ENCODE assay signal across 12 cellular contexts in the genomic region with DNA sequence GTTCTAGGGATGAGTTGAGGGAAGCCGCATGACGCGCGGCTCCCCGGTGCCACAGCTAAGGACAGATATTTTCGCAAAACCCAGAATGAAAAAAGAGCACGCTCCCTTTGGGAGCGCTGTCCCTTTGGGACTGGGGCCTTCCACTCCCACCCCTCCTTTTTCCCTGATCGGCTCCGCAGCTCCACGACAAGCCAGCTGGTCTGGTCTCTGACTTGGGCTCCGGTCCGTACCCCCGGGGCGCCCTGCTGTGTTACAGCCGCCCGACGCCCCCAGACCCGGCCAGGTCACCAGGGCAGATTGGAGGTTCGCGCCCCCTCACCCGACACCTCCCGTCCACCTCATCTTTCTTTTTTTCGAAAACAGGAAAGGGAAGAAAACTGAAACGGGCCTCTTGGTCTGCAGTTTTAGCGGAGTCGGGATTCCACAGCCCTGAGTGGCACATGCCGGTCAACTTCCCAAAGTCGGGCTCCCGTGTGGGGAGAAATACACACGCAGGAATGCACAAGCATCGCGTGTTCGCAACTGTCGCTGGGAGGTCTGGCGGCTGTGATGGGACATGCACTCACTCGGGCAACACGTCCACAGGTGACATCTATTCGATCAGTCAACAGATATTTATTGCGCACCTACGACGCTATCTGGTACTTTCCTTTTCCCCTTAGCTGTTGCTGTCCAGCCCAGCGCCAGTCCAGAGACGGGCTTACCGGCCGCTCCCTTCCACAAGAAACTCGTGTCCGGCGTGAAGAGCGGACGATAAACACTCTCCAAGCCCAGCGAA. TPM values are rescaled to one million over a fixed set of nuclear protein-coding genes. Genes with fewer than 3 reads are reported as not detected.
DNase-seq lines count a peak whose midpoint lies in the region; ATAC-seq, FAIRE-seq and TF ChIP-seq lines count a peak whose summit lies in the region.
"Had no signal": no experiment of that assay in that cellular context is flagged by ENCODE, and none has a peak within 500 bp of the region (broad histone marks: within the 10 kb centered on the region; RNA-seq: fewer than 3 reads in every experiment).

No MANE protein-coding gene starts in this region.

- H3K9me3 Mint-ChIP-seq in natural killer cell treated with Interleukin-12 subunit alpha and Interleukin-12 subunit beta and Interleukin-15 and Interleukin-18, amount 100 ng/mL, for 72 hours: no peaks in the 10 kb centered on the region
- H3K9me3 Mint-ChIP-seq: activated naive CD4-positive, alpha-beta T cell treated with anti-CD3 and anti-CD28 coated beads, Interleukin-2, amount 50 U/mL, for 72 hours; T-cell had no signal

- no peak for TF ChIP-seq RAD21 in H1 (IDR thresholded peaks at IDR 0.05 in 1 of 2, conservative IDR thresholded peaks at IDR 0.05 in 1 of 2; ENCODE audit: low read depth in 2 of 2, low read length in 2 of 2)

- H3K27me3 ChIP-seq in H1 (replicated peaks in 1 of 4; ENCODE audit: control insufficient read depth in 3 of 4, extremely low read depth in 1 of 4, insufficient read depth in 3 of 4, low read length in 3 of 4) (peaks cover 33 to 68% (median 58%) of the 10 kb centered on the region in 4 experiments), thoracic aorta (replicated peaks; ENCODE audit: insufficient read depth) (no peaks in the 10 kb centered on the region)

- no peaks in the 10 kb centered on the region for H3K79me2 ChIP-seq in H1 (ENCODE audit: control insufficient read depth in 1 of 2, insufficient read depth in 2 of 2, low read length in 2 of 2)

- TF ChIP-seq CTCF in H1 (IDR thresholded peaks at IDR 0.05; ENCODE audit: control extremely low read depth in 1 of 3, insufficient read depth in 1 of 3, low read depth in 1 of 3, low read length in 3 of 3): no peak
- TF ChIP-seq CTCF in thoracic aorta (IDR thresholded peaks at IDR 0.05): no peak

- no peak overlapping the region for H2BK120ac ChIP-seq in H1 (replicated peaks; ENCODE audit: low read depth, low read length)

- no peak overlapping the region for H3K23ac ChIP-seq in H1 (ENCODE audit: insufficient read length)

- H2BK12ac ChIP-seq in H1 (ENCODE audit: low read depth, low read length): peak overlapping the region; percentile 1; the same call in 1 of the 2 replicates

- H3K4me2 ChIP-seq in H1 (ENCODE audit: insufficient read depth in 1 of 2, low read depth in 2 of 2, low read length in 2 of 2): peak overlapping the region; percentile 74 to 77

- TF ChIP-seq POLR2A in H1 (IDR thresholded peaks at IDR 0.05; ENCODE audit: control extremely low read depth in 1 of 2, low read depth in 2 of 2, low read length in 2 of 2): no peak

- FAIRE-seq in H1 (lab: Jason Lieb, UNC): no peak

- H3K4me3 Mint-ChIP-seq in natural killer cell treated with Interleukin-12 subunit alpha and Interleukin-12 subunit beta and Interleukin-15 and Interleukin-18, amount 100 ng/mL, for 72 hours: no peak overlapping the region

- no peak for TF ChIP-seq EP300 in H1 (IDR thresholded peaks at IDR 0.05; ENCODE audit: borderline replicate concordance in 1 of 2, low read depth in 2 of 2, low read length in 2 of 2)

- 4% methylated on average over 47 of the region's 52 CpGs; no CpG with 5 or more reads in 1 of the 2 experiments for WGBS in H1 (ENCODE audit: extremely low coverage in 1 of 2, insufficient coverage in 1 of 2, insufficient read length in 1 of 2, insufficient replicate concordance in 2 of 2, low coverage in 1 of 2, low lambda C conversion rate in 2 of 2, missing lambda C conversion rate in 1 of 2), 2 experiments
- 1 to 2% methylated on average over 38 to 48 of the region's 52 CpGs for WGBS in mesodermal cell (ENCODE audit: insufficient coverage in 2 of 2), 2 experiments

- H2BK15ac ChIP-seq in H1 (ENCODE audit: low read length): no peak overlapping the region

- H3K79me1 ChIP-seq in H1 (ENCODE audit: low read depth, low read length): no peaks in the 10 kb centered on the region

- H3K4me1 ChIP-seq in H1 (replicated peaks in 1 of 4; ENCODE audit: control insufficient read depth in 3 of 4, insufficient read depth in 4 of 4, low read length in 3 of 4) (peaks cover 2 to 15% (median 13%) of the 10 kb centered on the region in 4 experiments), mesodermal cell (ENCODE audit: control insufficient read depth, insufficient read depth, low read length, poor library complexity, severe bottlenecking) (peaks cover 6% of the 10 kb centered on the region), thoracic aorta (ENCODE audit: control insufficient read depth in 1 of 2, low read depth in 2 of 2) (peaks cover 16 to 39% of the 10 kb centered on the region in 2 donors)

- ATAC-seq in thoracic aorta (ENCODE audit: insufficient number of reproducible peaks, low FRiP score, low read depth): no peak
- ATAC-seq in HG02623 (IDR thresholded peaks at IDR 0.05; ENCODE audit: unreplicated experiment): no peak
- ATAC-seq in natural killer cell treated with Interleukin-12 subunit alpha and Interleukin-12 subunit beta and Interleukin-15 and Interleukin-18, amount 100 ng/mL, for 72 hours: no peak
- ATAC-seq: activated naive CD4-positive, alpha-beta T cell treated with anti-CD3 and anti-CD28 coated beads, Interleukin-2, amount 50 U/mL, for 72 hours; T-cell had no signal

- DNase-seq in activated CD8-positive, alpha-beta memory T cell treated with anti-CD3 and anti-CD28 coated beads, Interleukin-2, amount 50 U/mL, for 48 hours: peak; percentile 49
- DNase-seq in activated CD8-positive, alpha-beta memory T cell treated with anti-CD3 and anti-CD28 coated beads for 24 hours: no peak
- DNase-seq in H1 (ENCODE audit: low read depth in 1 of 2, low spot score in 2 of 2) (no peak), thoracic aorta (ENCODE audit: low spot score) (no peak), HPDE6-E6E7 (ENCODE audit: extremely low spot score) (no peak)
- DNase-seq in natural killer cell treated with Interleukin-12 subunit alpha and Interleukin-12 subunit beta and Interleukin-15 and Interleukin-18, amount 100 ng/mL, for 72 hours (ENCODE audit: low spot score): no peak
- DNase-seq: NCI-H446, T-cell had no signal

- H3K56ac ChIP-seq in H1 (replicated peaks; ENCODE audit: insufficient read length, low read depth, low read length): no peak overlapping the region

- POLR2A ChIA-PET in H1 (lab: Charles Lee; ENCODE audit: partially characterized antibody): interaction anchor here (1.1 kb wide), 1 partner anchor 120 kb away, joined by 3 read pairs; no protein-coding TSS in a partner anchor

- no peak overlapping the region for H2AFZ ChIP-seq in H1 (ENCODE audit: low read length)

- H3K4me3 ChIP-seq in H1 (ENCODE audit: extremely low read depth in 1 of 4, insufficient read depth in 2 of 4, low read depth in 3 of 4, low read length in 4 of 4) (peak overlapping the region; percentile 34 to 60 (median 48); a peak in 7 of 8 replicates), mesodermal cell (ENCODE audit: extremely low read depth, insufficient read depth, low read length, poor library complexity, severe bottlenecking) (peak overlapping the region; percentile 35), thoracic aorta (peak overlapping the region; percentile 50)

- H3K4me1 Mint-ChIP-seq in natural killer cell treated with Interleukin-12 subunit alpha and Interleukin-12 subunit beta and Interleukin-15 and Interleukin-18, amount 100 ng/mL, for 72 hours (ENCODE audit: low read depth in 2 of 2): no peaks in the 10 kb centered on the region

- H4K20me1 ChIP-seq in H1 (replicated peaks in 1 of 2; ENCODE audit: control insufficient read depth in 1 of 2, insufficient read depth in 2 of 2, low read length in 2 of 2): peaks cover under 1 to 7% of the 10 kb centered on the region in 2 experiments

- no peak overlapping the region for H3K4ac ChIP-seq in H1 (replicated peaks; ENCODE audit: insufficient read length, low read depth, low read length)

- no peak overlapping the region for H2AK5ac ChIP-seq in H1 (ENCODE audit: low read depth, low read length)

- H4K8ac ChIP-seq in H1 (ENCODE audit: extremely low read depth, insufficient read depth, low read length): no peak overlapping the region

- CTCF ChIA-PET in H1 (lab: Charles Lee; ENCODE audit: partially characterized antibody): interaction anchor here (0.6 to 3.0 kb wide), 17 partner anchors 10 to 643 kb away, joined by 3 to 12 read pairs (median 3); no protein-coding TSS in a partner anchor

- H3K9me3 ChIP-seq in H1 (ENCODE audit: insufficient read depth in 2 of 2, low read depth in 1 of 2, low read length in 1 of 2) (no peaks in the 10 kb centered on the region), mesodermal cell (ENCODE audit: control insufficient read depth, low read length) (no peaks in the 10 kb centered on the region), thoracic aorta (no peaks in the 10 kb centered on the region)

- no peak overlapping the region for H4K91ac ChIP-seq in H1 (replicated peaks; ENCODE audit: insufficient read length, low read length)

- no peak overlapping the region for H3K27ac Mint-ChIP-seq in natural killer cell treated with Interleukin-12 subunit alpha and Interleukin-12 subunit beta and Interleukin-15 and Interleukin-18, amount 100 ng/mL, for 72 hours
- H3K27ac Mint-ChIP-seq: activated naive CD4-positive, alpha-beta T cell treated with anti-CD3 and anti-CD28 coated beads, Interleukin-2, amount 50 U/mL, for 72 hours; T-cell had no signal

- no peak overlapping the region for H3K27ac ChIP-seq in H1 (ENCODE audit: low read depth, low read length)
- H3K27ac ChIP-seq in mesodermal cell (ENCODE audit: low read depth, low read length, severe bottlenecking): no peak overlapping the region
- H3K27ac ChIP-seq in thoracic aorta: no peak overlapping the region
- H3K27ac ChIP-seq: HL-60 had no signal

- H2BK5ac ChIP-seq in H1 (ENCODE audit: low read depth, low read length): no peak overlapping the region

- H4K5ac ChIP-seq in H1 (ENCODE audit: insufficient read length, low read depth, low read length): no peak overlapping the region

- H3K36me3 ChIP-seq in H1 (ENCODE audit: control insufficient read depth in 2 of 4, insufficient read depth in 4 of 4, low read length in 3 of 4) (no peaks in the 10 kb centered on the region), mesodermal cell (ENCODE audit: control insufficient read depth, insufficient read depth, low read length) (no peaks in the 10 kb centered on the region), thoracic aorta (no peaks in the 10 kb centered on the region)

- H3K23me2 ChIP-seq in H1 (ENCODE audit: low read depth, low read length): peaks cover 33% of the 10 kb centered on the region

- no peaks in the 10 kb centered on the region for H3K36me3 Mint-ChIP-seq in natural killer cell treated with Interleukin-12 subunit alpha and Interleukin-12 subunit beta and Interleukin-15 and Interleukin-18, amount 100 ng/mL, for 72 hours
- H3K36me3 Mint-ChIP-seq: T-cell had no signal

- no peak overlapping the region for H2BK20ac ChIP-seq in H1 (ENCODE audit: low read length)

- peaks cover 34 to 47% of the 10 kb centered on the region in 2 donors for H3K27me3 Mint-ChIP-seq in natural killer cell treated with Interleukin-12 subunit alpha and Interleukin-12 subunit beta and Interleukin-15 and Interleukin-18, amount 100 ng/mL, for 72 hours

- H3K9ac ChIP-seq in H1 (replicated peaks in 1 of 4; ENCODE audit: extremely low read depth in 1 of 4, low read depth in 3 of 4, low read length in 3 of 4): no peak overlapping the region

- H3K14ac ChIP-seq in H1 (ENCODE audit: insufficient read length): no peak overlapping the region

- H3K18ac ChIP-seq in H1 (ENCODE audit: extremely low read depth, low read length): no peak overlapping the region; the same call in 1 of the 2 replicates

RNA-seq across cellular contexts. Expression of a gene that starts 3.9 kb away (rescaled TPM):
- total RNA-seq in H1 (2021; fragmentation: NEBNext Ultra II Directional; extraction: Animal tissue kit (Norgen Biotek cat#: 25700)): 4.9 and 5.2 TPM in 2 replicates
- 1.9 and 3.3 TPM in 2 replicates for polyA plus RNA-seq in H1 (2011; rRNA removed)
- 1.6 TPM for polyA plus RNA-seq in H1 (2011; cell fraction: cytosol; rRNA removed)
- 2.7 TPM for polyA plus RNA-seq in H1 (2011; cell fraction: nucleus; rRNA removed)
- 2.7 to 4.0 TPM (median 3.3 TPM) in 4 replicates for polyA plus RNA-seq in H1 (2012, experiment 1 of 2)
- polyA plus RNA-seq in H1 (2012, experiment 2 of 2): 2.6 TPM
- polyA plus RNA-seq in H1 (2013, experiment 1 of 2): 2.1 TPM
- 2.2 TPM for polyA plus RNA-seq in H1 (2013, experiment 2 of 2)
- 0.71 and 1.4 TPM in 2 replicates for polyA minus RNA-seq in H1 (2011; rRNA and poly(A)+ RNA removed)
- polyA minus RNA-seq in H1 (2011; cell fraction: cytosol; rRNA and poly(A)+ RNA removed): 4.8 TPM
- 2.8 TPM for polyA minus RNA-seq in H1 (2011; cell fraction: nucleus; rRNA and poly(A)+ RNA removed)
- 55.4 TPM for polyA plus RNA-seq in mesodermal cell (2013, experiment 1 of 2)
- 37.4 TPM for polyA plus RNA-seq in mesodermal cell (2013, experiment 2 of 2)
- total RNA-seq in thoracic aorta: 1 to 10 TPM; 1.2 to 3.6 TPM
- not detected for total RNA-seq in natural killer cell treated with Interleukin-12 subunit alpha and Interleukin-12 subunit beta and Interleukin-15 and Interleukin-18, amount 100 ng/mL, for 72 hours
- total RNA-seq: activated naive CD4-positive, alpha-beta T cell treated with anti-CD3 and anti-CD28 coated beads, Interleukin-2, amount 50 U/mL, for 72 hours had no signal
